Comparison of ENCODE assay signal across 9 cellular contexts in genomic region chr6:125192610-125192930, GRCh38. TPM values are rescaled to one million over a fixed set of nuclear protein-coding genes. Genes with fewer than 3 reads are reported as not detected.
A peak's percentile ranks its signal among the peaks of the same experiment; 100 is the strongest.
DNase-seq lines count a peak whose midpoint lies in the region; ATAC-seq, FAIRE-seq and TF ChIP-seq lines count a peak whose summit lies in the region.
"Had no signal": no experiment of that assay in that cellular context is flagged by ENCODE, and none has a peak within 500 bp of the region (broad histone marks: within the 10 kb centered on the region; RNA-seq: fewer than 3 reads in every experiment).

No MANE protein-coding gene starts in this region.

- H3K4me3 Mint-ChIP-seq in osteocyte (ENCODE audit: unreplicated experiment), result no peak overlapping the region

- H3K27me3 ChIP-seq in Panc1 (ENCODE audit: control insufficient read depth, insufficient read depth, low read length) (peaks cover 9% of the 10 kb centered on the region; the same call in 1 of the 2 replicates), SK-N-SH (ENCODE audit: insufficient read depth) (no peaks in the 10 kb centered on the region; the same call in 1 of the 2 replicates)
- H3K27me3 ChIP-seq: cardiac muscle cell had no signal

- H3K4me1 ChIP-seq in Panc1 (ENCODE audit: control insufficient read depth, insufficient read depth, low read length) (no peaks in the 10 kb centered on the region), SK-N-SH (ENCODE audit: control insufficient read depth in 1 of 2, insufficient read depth in 2 of 2, low read depth in 1 of 2, low read length in 1 of 2) (peaks cover under 1 to 5% of the 10 kb centered on the region in 2 experiments; a peak in 3 of 4 replicates)

- in situ Hi-C loops in Panc1 (cut with HindIII; ENCODE audit: low pct_unique_long_range_greater_than_20kb, low sequenced_read_pairs) (no loop called here), GM13977 (cut with MboI; ENCODE audit: low pct_unique_long_range_greater_than_20kb, low sequenced_read_pairs, unreplicated experiment) (no loop called here)

- no peak overlapping the region for H2AFZ ChIP-seq in SK-N-SH (ENCODE audit: low read depth)

- H3K9me3 ChIP-seq in Panc1 (ENCODE audit: control insufficient read depth, insufficient read depth, low read depth, low read length) (no peaks in the 10 kb centered on the region), SK-N-SH (no peaks in the 10 kb centered on the region)

- H3K4me3 ChIP-seq in Panc1 (ENCODE audit: low read depth in 2 of 2, low read length in 2 of 2) (no peak overlapping the region), SK-N-SH (ENCODE audit: low read depth in 2 of 2, low read length in 1 of 2) (no peak overlapping the region)
- H3K4me3 ChIP-seq: cardiac muscle cell had no signal

- TF ChIP-seq RAD21 in SK-N-SH (IDR thresholded peaks at IDR 0.05; ENCODE audit: low read length), result no peak

- no peaks in the 10 kb centered on the region for H3K9me2 ChIP-seq in SK-N-SH

- DNase-seq in Panc1 (ENCODE audit: low read depth, low spot score), result no peak
- DNase-seq in osteocyte (ENCODE audit: extremely low spot score, unreplicated experiment), result no peak
- no peak for DNase-seq in D341Med (ENCODE audit: low spot score)
- DNase-seq in RCC 7860 (ENCODE audit: low spot score), result no peak
- no peak for DNase-seq in GM13977 (ENCODE audit: low spot score)
- DNase-seq in SK-N-SH, result no peak

- no peak for TF ChIP-seq EP300 in SK-N-SH (IDR thresholded peaks at IDR 0.05; ENCODE audit: borderline replicate concordance in 1 of 2, low read depth in 1 of 2, low read length in 1 of 2)

- H3F3A ChIP-seq in SK-N-SH (replicated peaks; ENCODE audit: insufficient read depth), result peaks cover 9% of the 10 kb centered on the region

- 83% methylated on average over 5 of the region's 5 CpGs for WGBS in SK-N-SH (ENCODE audit: low lambda C conversion rate)

- intact Hi-C loops in Panc1 (cut with micrococcal nuclease; ENCODE audit: unreplicated experiment), result no loop called here

- BruUV-seq in Panc1 (replicated peaks; lab: Mats Ljungman, UMichigan), result no TSS peak

- CTCF ChIA-PET in Panc1 (lab: Charles Lee) (interaction anchor here (0.6 kb wide), 1 partner anchor 44 kb away, joined by 3 read pairs; no protein-coding TSS in a partner anchor), SK-N-SH (lab: Yijun Ruan, JAX) (interaction anchor here (0.8 to 1.9 kb wide), 7 partner anchors 9 to 72 kb away, joined by 3 to 7 read pairs (median 3); partner anchors contain the start of gene TPD52L1)

- H3K36me3 ChIP-seq in Panc1 (ENCODE audit: control insufficient read depth, insufficient read depth, low read length), result no peaks in the 10 kb centered on the region
- H3K36me3 ChIP-seq in SK-N-SH (replicated peaks in 1 of 2; ENCODE audit: control insufficient read depth in 1 of 2, insufficient read depth in 2 of 2, low read length in 1 of 2), result no peaks in the 10 kb centered on the region
- H3K36me3 ChIP-seq: cardiac muscle cell had no signal

- H3K27ac Mint-ChIP-seq in osteocyte (ENCODE audit: unreplicated experiment), result no peak overlapping the region

- TF ChIP-seq CTCF in Panc1 (IDR thresholded peaks at IDR 0.05) (peak; percentile 55), osteocyte (IDR thresholded peaks at IDR 0.05) (peak; percentile 24), GM13977 (IDR thresholded peaks at IDR 0.05; ENCODE audit: extremely low read depth, insufficient read depth, missing control alignments) (no peak), SK-N-SH (IDR thresholded peaks at IDR 0.05) (no peak)

- ATAC-seq in GM18909 (IDR thresholded peaks at IDR 0.05; ENCODE audit: poor library complexity, unreplicated experiment) (peak; percentile 21), HG02763 (IDR thresholded peaks at IDR 0.05; ENCODE audit: unreplicated experiment) (peak; percentile 10), Panc1 (no peak)

- H3K9ac ChIP-seq in SK-N-SH, result no peak overlapping the region

- no peak overlapping the region for H3K4me2 ChIP-seq in SK-N-SH

- H3K27ac ChIP-seq in Panc1 (ENCODE audit: low read length) (no peak overlapping the region), SK-N-SH (ENCODE audit: low read depth in 2 of 2, low read length in 1 of 2) (no peak overlapping the region)
- H3K27ac ChIP-seq: cardiac muscle cell had no signal

- peaks cover 31% of the 10 kb centered on the region for H3K4me1 Mint-ChIP-seq in osteocyte (ENCODE audit: unreplicated experiment)

- H3K36me3 Mint-ChIP-seq in osteocyte (ENCODE audit: unreplicated experiment), result no peaks in the 10 kb centered on the region

- H4K20me1 ChIP-seq in SK-N-SH (ENCODE audit: insufficient read depth), result no peaks in the 10 kb centered on the region

- POLR2A ChIA-PET in Panc1 (lab: Charles Lee) (interaction anchor here (0.6 to 0.7 kb wide), 2 partner anchors 15 to 1149 kb away, joined by 3 to 6 read pairs; no protein-coding TSS in a partner anchor), SK-N-SH (lab: Yijun Ruan, JAX) (no interaction called here)

- H3K9me3 Mint-ChIP-seq in osteocyte (ENCODE audit: unreplicated experiment), result no peaks in the 10 kb centered on the region

- FAIRE-seq in RCC 7860 (lab: Jason Lieb, UNC), result no peak

- H3K79me2 ChIP-seq in SK-N-SH (ENCODE audit: insufficient read depth), result no peaks in the 10 kb centered on the region

- H3K27me3 Mint-ChIP-seq in osteocyte (ENCODE audit: unreplicated experiment), result no peaks in the 10 kb centered on the region

TF ChIP-seq in SK-N-SH, 30 proteins besides CTCF, POLR2A, EP300 and RAD21:
- TF ChIP-seq IRF3 (IDR thresholded peaks at IDR 0.05; ENCODE audit: low read depth, low read length) (no peak), RXRA (IDR thresholded peaks at IDR 0.05; ENCODE audit: borderline replicate concordance, low read depth) (no peak), FOSL2 (IDR thresholded peaks at IDR 0.05; ENCODE audit: borderline replicate concordance, low read depth) (no peak), TEAD4 (IDR thresholded peaks at IDR 0.05; ENCODE audit: borderline replicate concordance, insufficient read depth) (no peak), ZBTB33 (IDR thresholded peaks at IDR 0.05; ENCODE audit: borderline replicate concordance, low read depth) (no peak), TCF12 (IDR thresholded peaks at IDR 0.05) (no peak), MAX (IDR thresholded peaks at IDR 0.05; ENCODE audit: low read depth) (no peak), MXI1 (IDR thresholded peaks at IDR 0.05; ENCODE audit: low read depth, low read length) (no peak), ELF1 (IDR thresholded peaks at IDR 0.05) (no peak)
- TF ChIP-seq, protein P1, sequence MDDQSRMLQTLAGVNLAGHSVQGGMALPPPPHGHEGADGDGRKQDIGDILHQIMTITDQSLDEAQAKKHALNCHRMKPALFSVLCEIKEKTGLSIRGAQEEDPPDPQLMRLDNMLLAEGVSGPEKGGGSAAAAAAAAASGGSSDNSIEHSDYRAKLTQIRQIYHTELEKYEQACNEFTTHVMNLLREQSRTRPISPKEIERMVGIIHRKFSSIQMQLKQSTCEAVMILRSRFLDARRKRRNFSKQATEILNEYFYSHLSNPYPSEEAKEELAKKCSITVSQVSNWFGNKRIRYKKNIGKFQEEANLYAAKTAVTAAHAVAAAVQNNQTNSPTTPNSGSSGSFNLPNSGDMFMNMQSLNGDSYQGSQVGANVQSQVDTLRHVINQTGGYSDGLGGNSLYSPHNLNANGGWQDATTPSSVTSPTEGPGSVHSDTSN (IDR thresholded peaks at IDR 0.05), result no peak
TF ChIP-seq in SK-N-SH: peak in this region for 0.

RNA-seq across cellular contexts. Expression of gene TPD52L1, which starts 39.0 kb away (rescaled TPM):
- 2.9 TPM for total RNA-seq in Panc1 (2021; ENCODE audit: unreplicated experiment)
- polyA plus RNA-seq in Panc1 (2012; ENCODE audit: insufficient read length), result 2.2 TPM
- 7.2 and 9.9 TPM in 2 replicates for total RNA-seq in osteocyte
- polyA plus RNA-seq in SK-N-SH (2012; rRNA removed), result 0.13 and 0.19 TPM in 2 replicates
- 0.14 and 0.17 TPM in 2 replicates for polyA plus RNA-seq in SK-N-SH (2012; cell fraction: cytosol; rRNA removed)
- polyA plus RNA-seq in SK-N-SH (2012; cell fraction: nucleus; rRNA removed), result 0.12 TPM in 1 of 2 replicates, not detected in the other

Comparison
In these comparisons a context has a peak if more than half of its experiments do, and no peak if none do; other contexts are left out.
1. CTCF ChIP-seq: peak in Panc1 (single experiment) and osteocyte (single experiment); none in GM13977 (single experiment) and SK-N-SH (single experiment).